Comparison of ENCODE assay signal across 16 cellular contexts in genomic region chr12:24476310-24476709, GRCh38.
A peak's percentile ranks its signal among the peaks of the same experiment; 100 is the strongest.
DNase-seq lines count a peak whose midpoint lies in the region; ATAC-seq and TF ChIP-seq lines count a peak whose summit lies in the region.
"Had no signal": no experiment of that assay in that cellular context is flagged by ENCODE, and none has a peak within 500 bp of the region (broad histone marks: within the 10 kb centered on the region; RNA-seq: fewer than 3 reads in every experiment).

No MANE protein-coding gene starts in this region.

- H3K4me3 ChIP-seq in DND-41 (ENCODE audit: low read depth in 1 of 2, low read length in 2 of 2): no peak overlapping the region
- H3K4me3 ChIP-seq in OCI-LY3 (ENCODE audit: low read length): no peak overlapping the region
- H3K4me3 ChIP-seq: GM23248, HAP-1 had no signal

- H3K27ac ChIP-seq in DND-41 (ENCODE audit: low read length): no peak overlapping the region
- H3K27ac ChIP-seq in OCI-LY3 (ENCODE audit: low read length): no peak overlapping the region
- H3K27ac ChIP-seq: C4-2B, GM23248 had no signal

- H3K9me3 ChIP-seq in DND-41 (ENCODE audit: insufficient read depth, low read length, severe bottlenecking) (no peaks in the 10 kb centered on the region), OCI-LY3 (ENCODE audit: insufficient read depth, low read length) (no peaks in the 10 kb centered on the region)
- H3K9me3 ChIP-seq: Caco-2, HAP-1 had no signal

- H3K4me1 ChIP-seq in DND-41 (ENCODE audit: insufficient read depth, low read length) (peaks cover 5% of the 10 kb centered on the region; the same call in 1 of the 2 replicates), OCI-LY3 (ENCODE audit: low read length) (peaks cover 55% of the 10 kb centered on the region)

- H3K9ac ChIP-seq in DND-41 (ENCODE audit: low read depth, low read length): no peak overlapping the region
- H3K9ac ChIP-seq in OCI-LY3 (ENCODE audit: low read length): no peak overlapping the region
- H3K9ac ChIP-seq: GM23248 had no signal

- no peak for DNase-seq in DND-41
- DNase-seq in left lobe of liver (ENCODE audit: low spot score): no peak
- no peak for DNase-seq in SHP77 (lab: John Stamatoyannopoulos, UW)
- DNase-seq in chondrocyte (ENCODE audit: low spot score): no peak
- no peak for DNase-seq in NCI-H128 (lab: John Stamatoyannopoulos, UW; ENCODE audit: unreplicated experiment)
- DNase-seq: AML-193; Caco-2; CD4-positive, alpha-beta T cell; DMS153; DMS79; GF-D8; GM23248 had no signal

- no peaks in the 10 kb centered on the region for H4K20me1 ChIP-seq in DND-41 (ENCODE audit: insufficient read depth, low read length)
- H4K20me1 ChIP-seq in OCI-LY3 (ENCODE audit: insufficient read depth, low read length): no peaks in the 10 kb centered on the region

- no peaks in the 10 kb centered on the region for H3K36me3 Mint-ChIP-seq in chondrocyte (ENCODE audit: low read depth)

- H2AFZ ChIP-seq in DND-41 (ENCODE audit: low read depth, low read length) (peak overlapping the region; percentile 3; the same call in 1 of the 2 replicates), OCI-LY3 (ENCODE audit: low read depth, low read length) (no peak overlapping the region)
- H2AFZ ChIP-seq: GM23248 had no signal

- ATAC-seq in DND-41 (ENCODE audit: insufficient read depth, low read depth) (no peak), left lobe of liver (peak; percentile 88), GM21723 (IDR thresholded peaks at IDR 0.05; ENCODE audit: unreplicated experiment) (no peak)

- TF ChIP-seq CTCF in DND-41 (IDR thresholded peaks at IDR 0.05; ENCODE audit: borderline replicate concordance, extremely low read depth, low read length, poor library complexity, severe bottlenecking) (no peak), OCI-LY3 (IDR thresholded peaks at IDR 0.05; ENCODE audit: low read depth, low read length) (no peak), chondrocyte (IDR thresholded peaks at IDR 0.05) (no peak)

- H3K27ac Mint-ChIP-seq in chondrocyte (ENCODE audit: unreplicated experiment): no peak overlapping the region
- H3K27ac Mint-ChIP-seq: CD4-positive, alpha-beta T cell had no signal

- H3K36me3 ChIP-seq in DND-41 (ENCODE audit: insufficient read depth, low read length): no peaks in the 10 kb centered on the region
- peaks cover 18% of the 10 kb centered on the region for H3K36me3 ChIP-seq in OCI-LY3 (replicated peaks; ENCODE audit: low read depth, low read length)
- H3K36me3 ChIP-seq: HAP-1 had no signal

- H3K9me3 Mint-ChIP-seq in chondrocyte (ENCODE audit: low read depth): peaks cover 7% of the 10 kb centered on the region
- H3K9me3 Mint-ChIP-seq: CD4-positive, alpha-beta T cell had no signal

- no peaks in the 10 kb centered on the region for H3K27me3 Mint-ChIP-seq in chondrocyte (ENCODE audit: low read depth)
- H3K27me3 Mint-ChIP-seq: CD4-positive, alpha-beta T cell had no signal

- H3K79me2 ChIP-seq in DND-41 (ENCODE audit: insufficient read depth, low read length): no peaks in the 10 kb centered on the region
- peaks cover 93% of the 10 kb centered on the region for H3K79me2 ChIP-seq in OCI-LY3 (ENCODE audit: low read length)

- H3K4me3 Mint-ChIP-seq in chondrocyte (ENCODE audit: unreplicated experiment): no peak overlapping the region
- H3K4me3 Mint-ChIP-seq: CD4-positive, alpha-beta T cell had no signal

- H3K4me2 ChIP-seq in DND-41 (ENCODE audit: insufficient read depth, low read length) (no peak overlapping the region), OCI-LY3 (ENCODE audit: low read length) (peak overlapping the region; percentile 37)

- H3K27me3 ChIP-seq in DND-41 (ENCODE audit: insufficient read depth, low read length, poor library complexity) (no peaks in the 10 kb centered on the region), OCI-LY3 (ENCODE audit: low read depth, low read length) (no peaks in the 10 kb centered on the region)

- peaks cover 29% of the 10 kb centered on the region for H3K4me1 Mint-ChIP-seq in chondrocyte (ENCODE audit: low read depth)
